ENCODE assay signal across 28 cellular contexts in the genomic region with DNA sequence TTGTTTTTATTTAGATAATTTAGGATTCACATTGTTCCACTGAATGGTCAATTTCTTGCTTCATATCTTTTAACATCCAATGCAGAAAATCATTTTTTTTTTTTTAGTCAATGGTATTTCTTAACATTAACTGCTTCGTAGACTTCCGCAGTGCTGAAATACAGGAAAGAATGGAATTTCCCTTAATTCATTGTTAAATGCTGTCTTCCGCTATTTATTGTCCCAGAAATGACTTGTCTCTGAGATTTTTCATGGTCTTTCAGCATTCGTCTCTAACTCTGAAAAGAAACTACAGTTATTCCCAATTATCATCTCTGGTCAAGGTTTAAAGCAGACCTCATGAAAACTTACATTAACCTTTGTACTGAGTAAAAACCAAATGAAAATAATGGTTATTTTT.
"Had no signal": no experiment of that assay in that cellular context is flagged by ENCODE, and none has a peak within 500 bp of the region (broad histone marks: within the 10 kb centered on the region; RNA-seq: fewer than 3 reads in every experiment).

No MANE protein-coding gene starts in this region.

- H3K4me1 ChIP-seq: left lung, lower lobe of right lung, stomach, testis, thyroid gland, transverse colon, upper lobe of left lung, vagina had no signal

- H3K9me3 ChIP-seq: left lung, lower lobe of right lung, ovary, stomach, testis, thyroid gland, transverse colon, upper lobe of left lung, vagina had no signal

- H3K27ac ChIP-seq: left lung, lower lobe of right lung, ovary, skin epidermis, stomach, testis, thyroid gland, transverse colon, upper lobe of left lung, vagina had no signal

- ATAC-seq: left colon; left lung; lower lobe of right lung; naive thymus-derived CD8-positive, alpha-beta T cell; right cardiac atrium; sciatic nerve; stimulated activated naive B cell treated with anti-CD40 and anti-IgM and Interleukin-4, amounts not matched to agents 10 μg/mL and 1 μg/mL and 100 μg/mL, for 72 hours; stimulated activated naive CD8-positive, alpha-beta T cell treated with anti-CD3 and anti-CD28 coated beads, Interleukin-15, Interleukin-2, amounts not matched to agents 100 U/mL and 50 U/mL, for 24 hours had no signal

- H3K9me3 Mint-ChIP-seq: nephron progenitor cell had no signal

- H3K36me3 ChIP-seq: left lung, lower lobe of right lung, ovary, stomach, thyroid gland, transverse colon, upper lobe of left lung, vagina had no signal

- H3K27me3 ChIP-seq: left lung, ovary, stomach, testis, thyroid gland, transverse colon, upper lobe of left lung, vagina had no signal

- H3K4me3 ChIP-seq: left lung, lower lobe of right lung, ovary, skin epidermis, stomach, testis, thyroid gland, transverse colon, upper lobe of left lung, vagina had no signal

- H3K27ac Mint-ChIP-seq: immature natural killer cell; naive thymus-derived CD8-positive, alpha-beta T cell; nephron progenitor cell; progenitor cell of endocrine pancreas; stimulated activated naive B cell treated with anti-CD40 and anti-IgM and Interleukin-4, amounts not matched to agents 10 μg/mL and 1 μg/mL and 100 μg/mL, for 72 hours had no signal

- H3K27me3 Mint-ChIP-seq: naive thymus-derived CD8-positive, alpha-beta T cell; stimulated activated naive B cell treated with anti-CD40 and anti-IgM and Interleukin-4, amounts not matched to agents 10 μg/mL and 1 μg/mL and 100 μg/mL, for 72 hours had no signal

- H3K4me1 Mint-ChIP-seq: immature natural killer cell; naive thymus-derived CD8-positive, alpha-beta T cell; nephron progenitor cell; stimulated activated naive B cell treated with anti-CD40 and anti-IgM and Interleukin-4, amounts not matched to agents 10 μg/mL and 1 μg/mL and 100 μg/mL, for 72 hours had no signal

- DNase-seq: hypothalamus; immature natural killer cell; kidney; left colon; left lung; lower lobe of right lung; mammary epithelial cell; mesenchymal stem cell; naive thymus-derived CD8-positive, alpha-beta T cell; nephron progenitor cell; ovary; retina; right cardiac atrium; stimulated activated CD4-positive, alpha-beta T cell treated with anti-CD3 and anti-CD28 coated beads, Interleukin-12 subunit alpha, Interleukin-12 subunit beta, amount 100 ng/mL, for 4 hours; stimulated activated CD4-positive, alpha-beta T cell treated with anti-CD3 and anti-CD28 coated beads, Interleukin-15, amount 100 ng/mL, for 24 hours; stimulated activated CD4-positive, alpha-beta T cell treated with anti-CD3 and anti-CD28 coated beads, Interleukin-2, amount 100 ng/mL, for 24 hours; stimulated activated CD4-positive, alpha-beta T cell treated with anti-CD3 and anti-CD28 coated beads, Interleukin-4, amount 100 ng/mL, for 1 hour; stimulated activated naive B cell treated with anti-CD40 and anti-IgM and Interleukin-4, amounts not matched to agents 10 μg/mL and 1 μg/mL and 100 μg/mL, for 72 hours; stimulated activated naive CD8-positive, alpha-beta T cell treated with anti-CD3 and anti-CD28 coated beads, Interleukin-15, Interleukin-2, amounts not matched to agents 100 U/mL and 50 U/mL, for 24 hours; stomach; testis; thyroid gland; transverse colon; upper lobe of left lung had no signal

- H3K36me3 Mint-ChIP-seq: immature natural killer cell; naive thymus-derived CD8-positive, alpha-beta T cell; stimulated activated naive B cell treated with anti-CD40 and anti-IgM and Interleukin-4, amounts not matched to agents 10 μg/mL and 1 μg/mL and 100 μg/mL, for 72 hours had no signal

- H3K4me3 Mint-ChIP-seq: immature natural killer cell; naive thymus-derived CD8-positive, alpha-beta T cell; nephron progenitor cell; stimulated activated naive B cell treated with anti-CD40 and anti-IgM and Interleukin-4, amounts not matched to agents 10 μg/mL and 1 μg/mL and 100 μg/mL, for 72 hours had no signal
